Comparison of ENCODE assay signal across 39 cellular contexts in the genomic region with DNA sequence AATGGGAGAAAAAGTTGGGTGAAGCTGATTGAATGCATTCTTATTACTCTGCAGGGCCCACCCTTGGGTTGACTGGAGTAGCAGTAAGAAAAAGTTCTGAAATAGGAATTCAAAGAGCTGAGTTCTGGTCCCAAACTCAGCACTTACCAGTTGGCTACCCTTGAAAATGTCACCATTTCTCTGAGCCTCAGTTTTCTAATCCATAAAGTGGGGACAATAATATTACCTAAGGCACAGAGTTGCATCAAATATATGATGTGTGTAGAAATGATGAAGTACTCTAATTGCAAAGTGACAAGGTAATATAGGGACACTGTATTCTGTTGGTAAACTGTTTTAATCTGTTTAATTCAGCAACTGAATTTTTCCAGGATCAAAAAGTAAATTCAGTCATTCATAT. TPM values are rescaled to one million over a fixed set of nuclear protein-coding genes. Genes with fewer than 3 reads are reported as not detected.
"Had no signal": no experiment of that assay in that cellular context is flagged by ENCODE, and none has a peak within 500 bp of the region (broad histone marks: within the 10 kb centered on the region; RNA-seq: fewer than 3 reads in every experiment).

No MANE protein-coding gene starts in this region.

- H3K4me3 Mint-ChIP-seq: activated B cell treated with CpG ODN at 0.5 μM for 24 hours; activated CD4-positive, alpha-beta memory T cell treated with anti-CD3 and anti-CD28 coated beads for 36 hours; activated CD4-positive, alpha-beta T cell treated with anti-CD3 and anti-CD28 coated beads, Interleukin-2, amount 10 ng/mL, durations not matched to agents 24 days and 14 days; activated CD8-positive, alpha-beta T cell treated with anti-CD3 and anti-CD28 coated beads for 36 hours; activated naive CD4-positive, alpha-beta T cell treated with anti-CD3 and anti-CD28 coated beads for 36 hours; activated naive CD8-positive, alpha-beta T cell treated with anti-CD3 and anti-CD28 coated beads for 36 hours; activated T-cell treated with anti-CD3 and anti-CD28 coated beads, Interleukin-2, amount 50 U/mL, for 4 hours; activated T-cell treated with anti-CD3 and anti-CD28 coated beads, Interleukin-2, amount 50 U/mL, for 72 hours; activated T-helper 1 cell treated with anti-CD3 and anti-CD28 coated beads, Interleukin-12 subunit alpha, Interleukin-12 subunit beta, Interleukin-2, Interleukin-4 antibody, amounts not matched to agents 30 ng/mL and 10 ng/mL and 1 ng/mL, durations not matched to agents 14 hours and 24 hours and 36 hours; activated T-helper 17 cell treated with anti-CD3 and anti-CD28 coated beads, Interleukin-2, amount 50 U/mL, for 72 hours; T-cell; T-helper 17 cell had no signal

- H3K9me3 ChIP-seq: adrenal gland, body of pancreas, breast epithelium had no signal

- FAIRE-seq: astrocyte, TTC549 had no signal

- H3K36me3 Mint-ChIP-seq: activated CD4-positive, alpha-beta memory T cell treated with anti-CD3 and anti-CD28 coated beads for 36 hours; activated naive CD4-positive, alpha-beta T cell treated with anti-CD3 and anti-CD28 coated beads, Interleukin-2, amount 50 U/mL, for 72 hours; activated naive CD8-positive, alpha-beta T cell treated with anti-CD3 and anti-CD28 coated beads for 36 hours; T-cell had no signal

- H3K4me3 ChIP-seq: adrenal gland, body of pancreas, breast epithelium had no signal

- H3K27ac ChIP-seq: adrenal gland, body of pancreas, brain microvascular endothelial cell, breast epithelium, VCaP had no signal

- DNase-seq: activated B cell treated with CpG ODN at 0.5 μM for 24 hours; activated CD4-positive, alpha-beta memory T cell treated with anti-CD3 and anti-CD28 coated beads for 36 hours; activated CD4-positive, alpha-beta T cell treated with anti-CD3 and anti-CD28 coated beads for 4 hours; activated CD4-positive, alpha-beta T cell treated with anti-CD3 and anti-CD28 coated beads, Interleukin-2, amount 10 ng/mL, durations not matched to agents 24 days and 14 days; activated CD4-positive, alpha-beta T cell treated with anti-CD3 and anti-CD28 coated beads, Interleukin-2, amount 50 U/mL, for 1 hour; activated CD4-positive, alpha-beta T cell treated with anti-CD3 and anti-CD28 coated beads, Interleukin-2, amount 50 U/mL, for 4 hours; activated CD4-positive, CD25-positive, alpha-beta regulatory T cell treated with anti-CD3 and anti-CD28 coated beads, Interleukin-2, amount 50 U/mL, for 72 hours; activated CD8-positive, alpha-beta memory T cell treated with anti-CD3 and anti-CD28 coated beads, Interleukin-2, amount 50 U/mL, for 4 hours; activated CD8-positive, alpha-beta T cell treated with anti-CD3 and anti-CD28 coated beads for 36 hours; activated effector memory CD4-positive, alpha-beta T cell treated with anti-CD3 and anti-CD28 coated beads, Interleukin-2, amount 50 U/mL, for 16 hours; activated gamma-delta T cell treated with Interleukin-2 at 50 U/mL for 16 hours; activated naive CD4-positive, alpha-beta T cell; activated naive CD4-positive, alpha-beta T cell treated with anti-CD3 and anti-CD28 coated beads for 36 hours; activated naive CD4-positive, alpha-beta T cell treated with anti-CD3 and anti-CD28 coated beads, Interleukin-2, amount 50 U/mL, for 16 hours; activated naive CD8-positive, alpha-beta T cell treated with anti-CD3 and anti-CD28 coated beads for 36 hours; activated T-cell treated with anti-CD3 and anti-CD28 coated beads for 4 hours; activated T-cell treated with anti-CD3 and anti-CD28 coated beads, Interleukin-2, amount 50 U/mL, for 1 hour; activated T-cell treated with anti-CD3 and anti-CD28 coated beads, Interleukin-2, amount 50 U/mL, for 4 hours; activated T-cell treated with anti-CD3 and anti-CD28 coated beads, Interleukin-2, amount 50 U/mL, for 72 hours; adrenal gland; amniotic stem cell; aorta; body of pancreas; brain microvascular endothelial cell; central memory CD4-positive, alpha-beta T cell; T-cell; T-helper 17 cell had no signal

- H3K9me3 Mint-ChIP-seq: activated B cell treated with CpG ODN at 0.5 μM for 24 hours; activated CD4-positive, alpha-beta memory T cell treated with anti-CD3 and anti-CD28 coated beads for 36 hours; activated CD4-positive, alpha-beta T cell treated with anti-CD3 and anti-CD28 coated beads, Interleukin-2, amount 10 ng/mL, durations not matched to agents 24 days and 14 days; activated CD8-positive, alpha-beta T cell treated with anti-CD3 and anti-CD28 coated beads for 36 hours; activated naive CD4-positive, alpha-beta T cell treated with anti-CD3 and anti-CD28 coated beads for 36 hours; activated naive CD4-positive, alpha-beta T cell treated with anti-CD3 and anti-CD28 coated beads, Interleukin-2, amount 50 U/mL, for 72 hours; activated naive CD8-positive, alpha-beta T cell treated with anti-CD3 and anti-CD28 coated beads for 36 hours; activated T-cell treated with anti-CD3 and anti-CD28 coated beads, Interleukin-2, amount 50 U/mL, for 4 hours; activated T-cell treated with anti-CD3 and anti-CD28 coated beads, Interleukin-2, amount 50 U/mL, for 72 hours; activated T-helper 1 cell treated with anti-CD3 and anti-CD28 coated beads, Interleukin-12 subunit alpha, Interleukin-12 subunit beta, Interleukin-2, Interleukin-4 antibody, amounts not matched to agents 30 ng/mL and 10 ng/mL and 1 ng/mL, durations not matched to agents 14 hours and 24 hours and 36 hours; activated T-helper 17 cell treated with anti-CD3 and anti-CD28 coated beads, Interleukin-2, amount 50 U/mL, for 72 hours; T-cell had no signal

- H3K4me1 ChIP-seq: adrenal gland, breast epithelium had no signal

- H3K27me3 ChIP-seq: body of pancreas, brain microvascular endothelial cell, breast epithelium had no signal

- ATAC-seq: activated CD8-positive, alpha-beta T cell treated with anti-CD3 and anti-CD28 coated beads for 36 hours; activated naive CD4-positive, alpha-beta T cell treated with anti-CD3 and anti-CD28 coated beads, Interleukin-2, amount 50 U/mL, for 72 hours; activated T-cell treated with anti-CD3 and anti-CD28 coated beads, Interleukin-2, amount 50 U/mL, for 4 hours; activated T-cell treated with anti-CD3 and anti-CD28 coated beads, Interleukin-2, amount 50 U/mL, for 72 hours; activated T-helper 17 cell treated with anti-CD3 and anti-CD28 coated beads, Interleukin-2, amount 50 U/mL, for 72 hours; body of pancreas; T-cell; T-helper 17 cell had no signal

- H3K36me3 ChIP-seq: adrenal gland, brain microvascular endothelial cell, breast epithelium had no signal

- H3K4me1 Mint-ChIP-seq: activated B cell treated with CpG ODN at 0.5 μM for 24 hours; activated CD4-positive, alpha-beta T cell treated with anti-CD3 and anti-CD28 coated beads, Interleukin-2, amount 10 ng/mL, durations not matched to agents 24 days and 14 days; activated T-helper 17 cell treated with anti-CD3 and anti-CD28 coated beads, Interleukin-2, amount 50 U/mL, for 72 hours; T-cell; T-helper 17 cell had no signal

- H3K27ac Mint-ChIP-seq: activated B cell treated with CpG ODN at 0.5 μM for 24 hours; activated CD4-positive, alpha-beta memory T cell treated with anti-CD3 and anti-CD28 coated beads for 36 hours; activated CD4-positive, alpha-beta T cell treated with anti-CD3 and anti-CD28 coated beads, Interleukin-2, amount 10 ng/mL, durations not matched to agents 24 days and 14 days; activated CD8-positive, alpha-beta T cell treated with anti-CD3 and anti-CD28 coated beads for 36 hours; activated naive CD4-positive, alpha-beta T cell treated with anti-CD3 and anti-CD28 coated beads for 36 hours; activated naive CD4-positive, alpha-beta T cell treated with anti-CD3 and anti-CD28 coated beads, Interleukin-2, amount 50 U/mL, for 72 hours; activated naive CD8-positive, alpha-beta T cell treated with anti-CD3 and anti-CD28 coated beads for 36 hours; activated T-cell treated with anti-CD3 and anti-CD28 coated beads, Interleukin-2, amount 50 U/mL, for 72 hours; activated T-helper 1 cell treated with anti-CD3 and anti-CD28 coated beads, Interleukin-12 subunit alpha, Interleukin-12 subunit beta, Interleukin-2, Interleukin-4 antibody, amounts not matched to agents 30 ng/mL and 10 ng/mL and 1 ng/mL, durations not matched to agents 14 hours and 24 hours and 36 hours; activated T-helper 17 cell treated with anti-CD3 and anti-CD28 coated beads, Interleukin-2, amount 50 U/mL, for 72 hours; T-cell; T-helper 17 cell had no signal

RNA-seq across cellular contexts. Expression of a gene that starts 1.2 kb away (rescaled TPM):
- total RNA-seq: activated B cell treated with CpG ODN at 0.5 μM for 24 hours; activated CD4-positive, alpha-beta memory T cell treated with anti-CD3 and anti-CD28 coated beads for 36 hours; activated CD4-positive, alpha-beta T cell treated with anti-CD3 and anti-CD28 coated beads, Interleukin-2, amount 10 ng/mL, durations not matched to agents 24 days and 14 days; activated CD8-positive, alpha-beta memory T cell treated with anti-CD3 and anti-CD28 coated beads for 36 hours; activated CD8-positive, alpha-beta T cell treated with anti-CD3 and anti-CD28 coated beads for 36 hours; activated naive CD4-positive, alpha-beta T cell treated with anti-CD3 and anti-CD28 coated beads for 36 hours; activated naive CD4-positive, alpha-beta T cell treated with anti-CD3 and anti-CD28 coated beads, Interleukin-2, amount 50 U/mL, for 72 hours; activated naive CD8-positive, alpha-beta T cell treated with anti-CD3 and anti-CD28 coated beads for 36 hours; activated T-cell treated with anti-CD3 and anti-CD28 coated beads, Interleukin-2, amount 50 U/mL, for 4 hours; activated T-cell treated with anti-CD3 and anti-CD28 coated beads, Interleukin-2, amount 50 U/mL, for 72 hours; activated T-helper 1 cell treated with anti-CD3 and anti-CD28 coated beads, Interleukin-12 subunit alpha, Interleukin-12 subunit beta, Interleukin-2, Interleukin-4 antibody, amounts not matched to agents 30 ng/mL and 10 ng/mL and 1 ng/mL, durations not matched to agents 14 hours and 24 hours and 36 hours; activated T-helper 17 cell treated with anti-CD3 and anti-CD28 coated beads, Interleukin-2, amount 50 U/mL, for 72 hours; adrenal gland; aorta; astrocyte; body of pancreas; breast epithelium; cardiac septum; cerebellum; T-cell; T-helper 1 cell treated with Interleukin-12 subunit alpha and Interleukin-12 subunit beta and Interleukin-4 antibody, amounts not matched to agents 30 ng/mL and 1 ng/mL, for 36 hours; T-helper 17 cell; T-helper 2 cell treated with Interferon-gamma antibody and Interleukin-4, amounts not matched to agents 100 ng/mL and 5 ng/mL, for 36 hours had no signal
- polyA plus RNA-seq: adrenal gland, aorta had no signal
